ENCODE assay signal across 1 cellular context in genomic region chr12:123983822-123984485, GRCh38.
TF ChIP-seq lines count a peak whose summit lies in the region.

No MANE protein-coding gene starts in this region.

TF ChIP-seq in HepG2, 621 proteins besides CTCF, POLR2A, EP300 and RAD21 (continued from another document):
- 0 out of 2 replicates have a peak, but pooled peaks have one; percentile 14 for TF ChIP-seq TARDBP (CRISPR knock-in tag; IDR thresholded peaks at IDR 0.05)
- TF ChIP-seq TRIM22 (IDR thresholded peaks at IDR 0.05) = no peak
- TF ChIP-seq ZNF512 (CRISPR knock-in tag; IDR thresholded peaks at IDR 0.05) = no peak
- TF ChIP-seq TEAD3 (CRISPR knock-in tag; optimal IDR thresholded peaks at IDR 0.05; ENCODE audit: borderline replicate concordance) = peak; percentile 20
- TF ChIP-seq AKAP8 (CRISPR knock-in tag; IDR thresholded peaks at IDR 0.05) = no peak
- TF ChIP-seq STAG1 (CRISPR knock-in tag; IDR thresholded peaks at IDR 0.05) = peak; percentile 85
- no peak for TF ChIP-seq ZNF101 (CRISPR knock-in tag; IDR thresholded peaks at IDR 0.05; ENCODE audit: borderline replicate concordance, low read depth)
- TF ChIP-seq SMC3 (IDR thresholded peaks at IDR 0.05; ENCODE audit: low read length) = peak; percentile 78
- no peak for TF ChIP-seq PCBP1 (IDR thresholded peaks at IDR 0.05; ENCODE audit: borderline replicate concordance, low read depth, low read length)
- TF ChIP-seq NR0B2 (CRISPR knock-in tag; IDR thresholded peaks at IDR 0.05) = no peak
- TF ChIP-seq ZNF710 (CRISPR knock-in tag; IDR thresholded peaks at IDR 0.05; ENCODE audit: borderline replicate concordance) = no peak
- no peak for TF ChIP-seq ATF6 (CRISPR knock-in tag; conservative IDR thresholded peaks at IDR 0.05)
- TF ChIP-seq HBP1 (CRISPR knock-in tag; IDR thresholded peaks at IDR 0.05; ENCODE audit: low read depth) = no peak
- TF ChIP-seq FOXA3 (CRISPR knock-in tag; IDR thresholded peaks at IDR 0.05) = no peak
- no peak for TF ChIP-seq GATAD2A (CRISPR knock-in tag; IDR thresholded peaks at IDR 0.05)
- no peak for TF ChIP-seq ARID2 (CRISPR knock-in tag; IDR thresholded peaks at IDR 0.05; ENCODE audit: borderline replicate concordance)
- no peak for TF ChIP-seq ZNF512B (CRISPR knock-in tag; IDR thresholded peaks at IDR 0.05; ENCODE audit: borderline replicate concordance)
- no peak for TF ChIP-seq MTA1 (CRISPR knock-in tag; IDR thresholded peaks at IDR 0.05; ENCODE audit: borderline replicate concordance)
- 0 out of 2 replicates have a peak, but pooled peaks have one; percentile 14 for TF ChIP-seq SAP130 (CRISPR knock-in tag; IDR thresholded peaks at IDR 0.05; ENCODE audit: low read depth)
TF ChIP-seq in HepG2: peak in this region for 6.
